19 cellular contexts compared by ENCODE assay signal in the genomic region with DNA sequence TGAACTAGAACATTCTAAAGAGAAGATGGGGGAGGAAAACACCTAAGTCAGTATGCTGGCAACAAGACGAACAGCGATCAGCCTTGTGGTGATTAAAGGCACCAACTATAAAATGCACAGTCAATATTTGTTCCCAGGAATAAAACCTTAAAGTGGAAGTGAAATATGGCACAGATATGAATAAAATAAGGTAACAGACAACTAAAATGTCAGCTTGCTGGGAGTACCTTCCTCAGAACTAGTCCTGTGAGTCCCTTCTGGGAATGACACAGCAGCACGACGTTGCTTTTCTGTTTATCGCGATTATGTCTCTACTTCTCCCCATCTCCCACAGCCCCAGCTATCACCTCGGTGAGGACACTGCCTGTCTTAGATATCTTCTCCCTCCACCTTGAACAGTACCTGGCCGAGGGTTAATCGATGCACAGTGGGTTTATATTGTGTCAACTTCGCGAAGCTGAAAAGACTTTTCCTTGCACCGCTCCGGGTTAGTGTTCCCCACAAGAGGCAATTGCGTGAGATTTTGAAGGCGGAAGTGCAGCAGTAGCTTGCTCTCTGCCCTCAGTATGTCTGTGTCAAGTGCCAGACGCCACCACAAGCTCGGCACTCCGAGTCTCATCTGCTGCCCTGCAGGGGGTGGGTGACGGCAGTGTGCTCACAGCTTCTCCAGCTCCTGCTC. TPM values are rescaled to one million over a fixed set of nuclear protein-coding genes. Genes with fewer than 3 reads are reported as not detected.
DNase-seq lines count a peak whose midpoint lies in the region; ATAC-seq and TF ChIP-seq lines count a peak whose summit lies in the region.
"Had no signal": no experiment of that assay in that cellular context is flagged by ENCODE, and none has a peak within 500 bp of the region (broad histone marks: within the 10 kb centered on the region; RNA-seq: fewer than 3 reads in every experiment).

No MANE protein-coding gene starts in this region.

- ATAC-seq in mucosa of descending colon (peak; percentile 80), HG02623 (IDR thresholded peaks at IDR 0.05; ENCODE audit: unreplicated experiment) (no peak)
- ATAC-seq in stimulated activated effector memory CD8-positive, alpha-beta T cell treated with anti-CD3 and anti-CD28 coated beads, Interleukin-12 subunit alpha, Interleukin-12 subunit beta, amount 100 ng/mL, for 72 hours = no peak
- ATAC-seq: A549 had no signal

- H3K4me1 Mint-ChIP-seq in stimulated activated effector memory CD8-positive, alpha-beta T cell treated with anti-CD3 and anti-CD28 coated beads, Interleukin-12 subunit alpha, Interleukin-12 subunit beta, amount 100 ng/mL, for 72 hours = no peaks in the 10 kb centered on the region
- H3K4me1 Mint-ChIP-seq: CD4-positive, alpha-beta memory T cell had no signal

- DNase-seq in DMS153 (lab: John Stamatoyannopoulos, UW) = peak; percentile 72
- peak; percentile 45 for DNase-seq in NCI-H510A (lab: John Stamatoyannopoulos, UW)
- peak; percentile 23 for DNase-seq in colonic mucosa
- DNase-seq in mucosa of descending colon = no peak
- DNase-seq in stimulated activated effector memory CD8-positive, alpha-beta T cell treated with anti-CD3 and anti-CD28 coated beads, Interleukin-12 subunit alpha, Interleukin-12 subunit beta, amount 100 ng/mL, for 72 hours (ENCODE audit: low spot score in 2 of 2) = no peak
- no peak for DNase-seq in brain microvascular endothelial cell
- DNase-seq: CD4-positive, alpha-beta memory T cell; GF-D8; KG1; MV-4-11; NCI-H1694 treated with DMSO at 0.1 percent for 48 hours; NCI-H82; OCI-M1; SIG-M5 had no signal

- H3K27ac Mint-ChIP-seq in stimulated activated effector memory CD8-positive, alpha-beta T cell treated with anti-CD3 and anti-CD28 coated beads, Interleukin-12 subunit alpha, Interleukin-12 subunit beta, amount 100 ng/mL, for 72 hours = no peak overlapping the region
- H3K27ac Mint-ChIP-seq: CD4-positive, alpha-beta memory T cell had no signal

- H3K9ac ChIP-seq in colonic mucosa (ENCODE audit: low read depth in 2 of 2, low read length in 2 of 2) = peak overlapping the region in 1 of 2 donors; percentile 12

- H3K4me1 ChIP-seq in colonic mucosa (no peaks in the 10 kb centered on the region), mucosa of descending colon (ENCODE audit: low read depth) (no peaks in the 10 kb centered on the region)
- H3K4me1 ChIP-seq: A549, HAP-1 had no signal

- intact Hi-C loops in colonic mucosa (cut with DNase I) = no loop called here
- intact Hi-C loops in mucosa of descending colon (cut with DNase I, micrococcal nuclease) = no loop called here

- no peak overlapping the region for H3K4me3 Mint-ChIP-seq in stimulated activated effector memory CD8-positive, alpha-beta T cell treated with anti-CD3 and anti-CD28 coated beads, Interleukin-12 subunit alpha, Interleukin-12 subunit beta, amount 100 ng/mL, for 72 hours
- H3K4me3 Mint-ChIP-seq: CD4-positive, alpha-beta memory T cell had no signal

- H3K27me3 ChIP-seq in colonic mucosa (no peaks in the 10 kb centered on the region), brain microvascular endothelial cell (replicated peaks) (no peaks in the 10 kb centered on the region)

- H3K4me3 ChIP-seq in colonic mucosa (no peak overlapping the region), mucosa of descending colon (no peak overlapping the region), brain microvascular endothelial cell (ENCODE audit: low read depth, low read length) (no peak overlapping the region)
- H3K4me3 ChIP-seq: A549, HAP-1 had no signal

- H3K36me3 ChIP-seq in colonic mucosa (no peaks in the 10 kb centered on the region), mucosa of descending colon (ENCODE audit: low read depth) (no peaks in the 10 kb centered on the region), brain microvascular endothelial cell (replicated peaks) (no peaks in the 10 kb centered on the region)
- H3K36me3 ChIP-seq: HAP-1 had no signal

- TF ChIP-seq CTCF in colonic mucosa (IDR thresholded peaks at IDR 0.05) (no peak), mucosa of descending colon (IDR thresholded peaks at IDR 0.05) (no peak), brain microvascular endothelial cell (IDR thresholded peaks at IDR 0.05; ENCODE audit: low read depth, low read length, missing control alignments) (no peak)

- H3K36me3 Mint-ChIP-seq in stimulated activated effector memory CD8-positive, alpha-beta T cell treated with anti-CD3 and anti-CD28 coated beads, Interleukin-12 subunit alpha, Interleukin-12 subunit beta, amount 100 ng/mL, for 72 hours = no peaks in the 10 kb centered on the region
- H3K36me3 Mint-ChIP-seq: CD4-positive, alpha-beta memory T cell had no signal

- in situ Hi-C loops in brain microvascular endothelial cell (cut with HindIII; ENCODE audit: low pct_ligation_motif_present, low sequenced_read_pairs) = no loop called here

- H3K9me3 ChIP-seq in colonic mucosa (no peaks in the 10 kb centered on the region), mucosa of descending colon (no peaks in the 10 kb centered on the region)
- H3K9me3 ChIP-seq: A549, HAP-1 had no signal

- H3K27ac ChIP-seq in colonic mucosa (peak overlapping the region; percentile 51), brain microvascular endothelial cell (no peak overlapping the region)
- H3K27ac ChIP-seq: A549 had no signal

- H3K9me3 Mint-ChIP-seq in stimulated activated effector memory CD8-positive, alpha-beta T cell treated with anti-CD3 and anti-CD28 coated beads, Interleukin-12 subunit alpha, Interleukin-12 subunit beta, amount 100 ng/mL, for 72 hours = peaks cover 3% of the 10 kb centered on the region

RNA-seq across cellular contexts. Expression of a gene that starts 17.4 kb away (rescaled TPM):
- total RNA-seq in colonic mucosa (1 to 10 TPM; 1.3 to 3.9 TPM), mucosa of descending colon (1 to 10 TPM; 1.4 to 4.9 (median 3.8) TPM)
- total RNA-seq: CD4-positive, alpha-beta memory T cell; NCI-H460; RPMI7951 had no signal

Comparison
In these comparisons a context has a peak if more than half of its experiments do, and no peak if none do; other contexts are left out.
1. DNase-seq: peak in DMS153 (single experiment), NCI-H510A (single experiment) and colonic mucosa (single experiment); none in mucosa of descending colon (0 of 3), stimulated activated effector memory CD8-positive, alpha-beta T cell treated with anti-CD3 and anti-CD28 coated beads, Interleukin-12 subunit alpha, Interleukin-12 subunit beta, amount 100 ng/mL, for 72 hours (0 of 2) and brain microvascular endothelial cell (single experiment).